22 cellular contexts compared by ENCODE assay signal in genomic region chr16:57263585-57264351, GRCh38. TPM values are rescaled to one million over a fixed set of nuclear protein-coding genes. Genes with fewer than 3 reads are reported as not detected.
A peak's percentile ranks its signal among the peaks of the same experiment; 100 is the strongest.
DNase-seq lines count a peak whose midpoint lies in the region; ATAC-seq and TF ChIP-seq lines count a peak whose summit lies in the region.
"Had no signal": no experiment of that assay in that cellular context is flagged by ENCODE, and none has a peak within 500 bp of the region (broad histone marks: within the 10 kb centered on the region; RNA-seq: fewer than 3 reads in every experiment).

No MANE protein-coding gene starts in this region.

- H3K4me3 ChIP-seq in RWPE2 (ENCODE audit: severe bottlenecking) = no peak overlapping the region
- no peak overlapping the region for H3K4me3 ChIP-seq in hepatocyte
- H3K4me3 ChIP-seq: adrenal gland, HAP-1 had no signal

- 95% methylated on average over 15 of the region's 17 CpGs for WGBS in hepatocyte (ENCODE audit: low lambda C conversion rate, missing lambda C conversion rate)

- H3K27ac ChIP-seq in C4-2B = peak overlapping the region; percentile 56; the same call in 1 of the 2 replicates
- H3K27ac ChIP-seq in RWPE2 (ENCODE audit: poor library complexity, severe bottlenecking) = peak overlapping the region; percentile 83
- H3K27ac ChIP-seq in hepatocyte = peak overlapping the region; percentile 99
- H3K27ac ChIP-seq: adrenal gland had no signal

- no peak overlapping the region for H2AFZ ChIP-seq in hepatocyte

- no peak overlapping the region for H3K27ac Mint-ChIP-seq in endothelial cell (ENCODE audit: unreplicated experiment)
- H3K27ac Mint-ChIP-seq: effector memory CD8-positive, alpha-beta T cell had no signal

- H3K36me3 ChIP-seq in RWPE2 (ENCODE audit: low read depth) (peaks cover 16% of the 10 kb centered on the region), hepatocyte (replicated peaks; ENCODE audit: insufficient read depth, low read depth) (no peaks in the 10 kb centered on the region)
- H3K36me3 ChIP-seq: adrenal gland, HAP-1 had no signal

- peaks cover 28% of the 10 kb centered on the region for H3K79me2 ChIP-seq in hepatocyte

- no peaks in the 10 kb centered on the region for H4K20me1 ChIP-seq in hepatocyte (ENCODE audit: insufficient read depth, poor library complexity, severe bottlenecking)

- peaks cover 2% of the 10 kb centered on the region for H3K27me3 Mint-ChIP-seq in endothelial cell (ENCODE audit: unreplicated experiment)
- H3K27me3 Mint-ChIP-seq: activated T-helper 17 cell treated with anti-CD3 and anti-CD28 coated beads, Interleukin-2, amount 50 U/mL, for 72 hours; CD8-positive, alpha-beta memory T cell; effector memory CD8-positive, alpha-beta T cell had no signal

- H3K27me3 ChIP-seq in RWPE2 (ENCODE audit: insufficient read depth, poor library complexity, severe bottlenecking) (no peaks in the 10 kb centered on the region), hepatocyte (no peaks in the 10 kb centered on the region)
- H3K27me3 ChIP-seq: adrenal gland had no signal

- H3K4me2 ChIP-seq in hepatocyte = no peak overlapping the region

- H3K4me3 Mint-ChIP-seq in endothelial cell (ENCODE audit: unreplicated experiment) = no peak overlapping the region
- H3K4me3 Mint-ChIP-seq: activated T-helper 17 cell treated with anti-CD3 and anti-CD28 coated beads, Interleukin-2, amount 50 U/mL, for 72 hours; CD8-positive, alpha-beta memory T cell; effector memory CD8-positive, alpha-beta T cell; nephron progenitor cell had no signal

- peak; percentile 47 for DNase-seq in RWPE2 (ENCODE audit: low spot score)
- no peak for DNase-seq in hepatocyte (ENCODE audit: low spot score)
- peak; percentile 44 for DNase-seq in posterior vena cava (ENCODE audit: low spot score)
- no peak for DNase-seq in endothelial cell (ENCODE audit: low spot score)
- no peak for DNase-seq in NCI-H187 (lab: John Stamatoyannopoulos, UW)
- DNase-seq: adrenal gland; CD8-positive, alpha-beta memory T cell; central memory CD4-positive, alpha-beta T cell; effector memory CD8-positive, alpha-beta T cell; mesendoderm; NCI-H1417 treated with DMSO at 0.1 percent for 48 hours; NCI-H82; nephron progenitor cell; stimulated activated CD8-positive, alpha-beta memory T cell treated with anti-CD3 and anti-CD28 coated beads, Interleukin-4, amount 100 ng/mL, for 48 hours; T1000 had no signal

- H3K9me2 ChIP-seq in hepatocyte (replicated peaks; ENCODE audit: insufficient read depth) = no peaks in the 10 kb centered on the region

- TF ChIP-seq CTCF in C4-2B (conservative IDR thresholded peaks at IDR 0.05) = no peak
- no peak for TF ChIP-seq CTCF in RWPE2 (IDR thresholded peaks at IDR 0.05; ENCODE audit: poor library complexity, severe bottlenecking)
- no peak for TF ChIP-seq CTCF in hepatocyte (IDR thresholded peaks at IDR 0.05; ENCODE audit: poor library complexity)
- no peak for TF ChIP-seq CTCF in endothelial cell (IDR thresholded peaks at IDR 0.05; ENCODE audit: unreplicated experiment)

- peaks cover 20% of the 10 kb centered on the region for H3K4me1 Mint-ChIP-seq in endothelial cell (ENCODE audit: unreplicated experiment)

- H3K9me3 Mint-ChIP-seq in endothelial cell (ENCODE audit: unreplicated experiment) = no peaks in the 10 kb centered on the region
- H3K9me3 Mint-ChIP-seq: activated T-helper 17 cell treated with anti-CD3 and anti-CD28 coated beads, Interleukin-2, amount 50 U/mL, for 72 hours; CD8-positive, alpha-beta memory T cell; effector memory CD8-positive, alpha-beta T cell; nephron progenitor cell had no signal

- intact Hi-C loops in posterior vena cava (cut with DNase I) = no loop called here

- no peak for ATAC-seq in RWPE2 (ENCODE audit: low read depth)
- ATAC-seq in HG02973 (IDR thresholded peaks at IDR 0.05; ENCODE audit: unreplicated experiment) = no peak
- no peak for ATAC-seq in HG03025 (IDR thresholded peaks at IDR 0.05; ENCODE audit: low FRiP score, unreplicated experiment)
- ATAC-seq: activated CD4-positive, CD25-positive, alpha-beta regulatory T cell treated with anti-CD3 and anti-CD28 coated beads, Interleukin-2, amount 50 U/mL, for 24 hours; activated T-helper 17 cell treated with anti-CD3 and anti-CD28 coated beads, Interleukin-2, amount 50 U/mL, for 72 hours; effector memory CD8-positive, alpha-beta T cell; Panc1 had no signal

- H3K36me3 Mint-ChIP-seq in endothelial cell (ENCODE audit: low read depth, unreplicated experiment) = no peaks in the 10 kb centered on the region
- H3K36me3 Mint-ChIP-seq: CD8-positive, alpha-beta memory T cell had no signal

- H3K4me1 ChIP-seq in RWPE2 (ENCODE audit: insufficient read depth, poor library complexity, severe bottlenecking) = peaks cover 52% of the 10 kb centered on the region
- peaks cover 37% of the 10 kb centered on the region for H3K4me1 ChIP-seq in hepatocyte (ENCODE audit: insufficient read depth)
- H3K4me1 ChIP-seq: adrenal gland had no signal

- H3K9me3 ChIP-seq in RWPE2 (ENCODE audit: severe bottlenecking) (no peaks in the 10 kb centered on the region), hepatocyte (ENCODE audit: low read depth) (no peaks in the 10 kb centered on the region)
- H3K9me3 ChIP-seq: adrenal gland, HAP-1 had no signal

RNA-seq across cellular contexts. Expression of gene ARL2BP, which starts 18.7 kb away (rescaled TPM):
- total RNA-seq in hepatocyte (92.6 and 105 TPM in 2 replicates), posterior vena cava (10 to 100 TPM; 48.4 to 49.6 TPM), endothelial cell (ENCODE audit: unreplicated experiment) (46.7 TPM)
- 102 and 104 TPM in 2 replicates for polyA plus RNA-seq in hepatocyte

RNA-seq across cellular contexts. Expression of gene PLLP, which starts 20.7 kb away (rescaled TPM):
- total RNA-seq in hepatocyte (42.3 and 49.5 TPM in 2 replicates), posterior vena cava (1 to 10 TPM; 1.7 to 3.8 TPM), endothelial cell (ENCODE audit: unreplicated experiment) (3.3 TPM)
- 31.0 and 38.7 TPM in 2 replicates for polyA plus RNA-seq in hepatocyte
- total RNA-seq: activated T-helper 17 cell treated with anti-CD3 and anti-CD28 coated beads, Interleukin-2, amount 50 U/mL, for 72 hours had no signal

Comparison
In these comparisons a context has a peak if more than half of its experiments do, and no peak if none do; other contexts are left out.
1. DNase-seq: peak in RWPE2 (single experiment) and posterior vena cava (single experiment); none in hepatocyte (single experiment), endothelial cell (single experiment) and NCI-H187 (0 of 2).
2. Peak in every context shown above with its lines, with median percentiles within 50 percentile points of each other: H3K27ac ChIP-seq.